Comparison of ENCODE assay signal across 10 cellular contexts in genomic region chr6:155079985-155080452, GRCh38.
DNase-seq lines count a peak whose midpoint lies in the region; ATAC-seq and TF ChIP-seq lines count a peak whose summit lies in the region.
"Had no signal": no experiment of that assay in that cellular context is flagged by ENCODE, and none has a peak within 500 bp of the region (broad histone marks: within the 10 kb centered on the region; RNA-seq: fewer than 3 reads in every experiment).

No MANE protein-coding gene starts in this region.

- no peaks in the 10 kb centered on the region for H3K9me3 ChIP-seq in osteoblast (ENCODE audit: low read depth, low read length)
- H3K9me3 ChIP-seq in left lung, result no peaks in the 10 kb centered on the region

- intact Hi-C loops in left lung (cut with DNase I), result no loop called here

- H3K4me3 ChIP-seq in osteoblast (ENCODE audit: insufficient read depth, low read length), result no peak overlapping the region
- no peak overlapping the region for H3K4me3 ChIP-seq in left lung
- H3K4me3 ChIP-seq: hepatocyte had no signal

- H3K4me3 Mint-ChIP-seq in activated T-helper 17 cell treated with anti-CD3 and anti-CD28 coated beads, Interleukin-2, amount 50 U/mL, for 72 hours, result peak overlapping the region; percentile 38
- H3K4me3 Mint-ChIP-seq: naive thymus-derived CD4-positive, alpha-beta T cell had no signal

- no peaks in the 10 kb centered on the region for H3K9me3 Mint-ChIP-seq in activated naive CD4-positive, alpha-beta T cell treated with anti-CD3 and anti-CD28 coated beads, Interleukin-2, amount 50 U/mL, for 72 hours
- H3K9me3 Mint-ChIP-seq in activated T-helper 17 cell treated with anti-CD3 and anti-CD28 coated beads, Interleukin-2, amount 50 U/mL, for 72 hours, result no peaks in the 10 kb centered on the region
- H3K9me3 Mint-ChIP-seq: naive thymus-derived CD4-positive, alpha-beta T cell had no signal

- no peaks in the 10 kb centered on the region for H4K20me1 ChIP-seq in osteoblast (ENCODE audit: insufficient read depth, low read length)

- H3K27ac ChIP-seq in osteoblast (ENCODE audit: low read depth, low read length) (no peak overlapping the region), left lung (no peak overlapping the region)

- H3K4me2 ChIP-seq in osteoblast (ENCODE audit: insufficient read depth, low read length), result no peak overlapping the region
- H3K4me2 ChIP-seq: hepatocyte had no signal

- H3K27me3 ChIP-seq in osteoblast (ENCODE audit: insufficient read depth, low read length) (no peaks in the 10 kb centered on the region), left lung (no peaks in the 10 kb centered on the region)
- H3K27me3 ChIP-seq: hepatocyte had no signal

- no peaks in the 10 kb centered on the region for H3K79me2 ChIP-seq in osteoblast (ENCODE audit: insufficient read depth, low read length)
- H3K79me2 ChIP-seq: hepatocyte had no signal

- no peak overlapping the region for H2AFZ ChIP-seq in osteoblast (ENCODE audit: low read length)
- H2AFZ ChIP-seq: hepatocyte had no signal

- peak; percentile 75 to 78 for ATAC-seq in activated naive CD4-positive, alpha-beta T cell treated with anti-CD3 and anti-CD28 coated beads, Interleukin-2, amount 50 U/mL, for 72 hours
- ATAC-seq in HG03432 (IDR thresholded peaks at IDR 0.05; ENCODE audit: unreplicated experiment) (peak; percentile 77), left lung (no peak)
- ATAC-seq in activated T-helper 17 cell treated with anti-CD3 and anti-CD28 coated beads, Interleukin-2, amount 50 U/mL, for 72 hours (replicated peaks), result peak; percentile 76
- ATAC-seq in stimulated activated naive CD8-positive, alpha-beta T cell treated with anti-CD3 and anti-CD28 coated beads, Interleukin-15, Interleukin-2, amounts not matched to agents 100 U/mL and 50 U/mL, for 24 hours, result peak; percentile 65
- ATAC-seq: naive thymus-derived CD4-positive, alpha-beta T cell had no signal

- no peaks in the 10 kb centered on the region for H3K27me3 Mint-ChIP-seq in activated T-helper 17 cell treated with anti-CD3 and anti-CD28 coated beads, Interleukin-2, amount 50 U/mL, for 72 hours

- H3K36me3 ChIP-seq in osteoblast (ENCODE audit: insufficient read depth, low read length) (no peaks in the 10 kb centered on the region), left lung (no peaks in the 10 kb centered on the region)

- peaks cover 10% of the 10 kb centered on the region for H3K4me1 Mint-ChIP-seq in activated T-helper 17 cell treated with anti-CD3 and anti-CD28 coated beads, Interleukin-2, amount 50 U/mL, for 72 hours

- peaks cover 16% of the 10 kb centered on the region for H3K4me1 ChIP-seq in osteoblast (ENCODE audit: insufficient read depth, low read length)
- H3K4me1 ChIP-seq in left lung, result no peaks in the 10 kb centered on the region

- no peak for TF ChIP-seq CTCF in osteoblast (IDR thresholded peaks at IDR 0.05; ENCODE audit: extremely low read depth, low read depth, low read length)
- no peak for TF ChIP-seq CTCF in left lung (IDR thresholded peaks at IDR 0.05)

- H3K27ac Mint-ChIP-seq in activated naive CD4-positive, alpha-beta T cell treated with anti-CD3 and anti-CD28 coated beads, Interleukin-2, amount 50 U/mL, for 72 hours, result peak overlapping the region; percentile 15 to 65
- peak overlapping the region; percentile 47 for H3K27ac Mint-ChIP-seq in activated T-helper 17 cell treated with anti-CD3 and anti-CD28 coated beads, Interleukin-2, amount 50 U/mL, for 72 hours

- no peaks in the 10 kb centered on the region for H3K36me3 Mint-ChIP-seq in activated naive CD4-positive, alpha-beta T cell treated with anti-CD3 and anti-CD28 coated beads, Interleukin-2, amount 50 U/mL, for 72 hours
- H3K36me3 Mint-ChIP-seq in activated T-helper 17 cell treated with anti-CD3 and anti-CD28 coated beads, Interleukin-2, amount 50 U/mL, for 72 hours (ENCODE audit: low read depth), result no peaks in the 10 kb centered on the region
- H3K36me3 Mint-ChIP-seq: naive thymus-derived CD4-positive, alpha-beta T cell had no signal

- no peak for DNase-seq in activated naive CD4-positive, alpha-beta T cell treated with anti-CD3 and anti-CD28 coated beads, Interleukin-2, amount 50 U/mL, for 72 hours (ENCODE audit: low spot score in 2 of 2)
- DNase-seq in activated naive CD4-positive, alpha-beta T cell (lab: John Stamatoyannopoulos, UW), result no peak
- peak; percentile 23 for DNase-seq in stimulated activated naive CD8-positive, alpha-beta T cell treated with anti-CD3 and anti-CD28 coated beads, Interleukin-15, Interleukin-2, amounts not matched to agents 100 U/mL and 50 U/mL, for 24 hours
- no peak for DNase-seq in osteoblast (ENCODE audit: insufficient read length, low spot score, missing footprints)
- DNase-seq in activated CD4-positive, CD25-positive, alpha-beta regulatory T cell (lab: John Stamatoyannopoulos, UW), result no peak
- no peak for DNase-seq in left lung
